In the genomic region with DNA sequence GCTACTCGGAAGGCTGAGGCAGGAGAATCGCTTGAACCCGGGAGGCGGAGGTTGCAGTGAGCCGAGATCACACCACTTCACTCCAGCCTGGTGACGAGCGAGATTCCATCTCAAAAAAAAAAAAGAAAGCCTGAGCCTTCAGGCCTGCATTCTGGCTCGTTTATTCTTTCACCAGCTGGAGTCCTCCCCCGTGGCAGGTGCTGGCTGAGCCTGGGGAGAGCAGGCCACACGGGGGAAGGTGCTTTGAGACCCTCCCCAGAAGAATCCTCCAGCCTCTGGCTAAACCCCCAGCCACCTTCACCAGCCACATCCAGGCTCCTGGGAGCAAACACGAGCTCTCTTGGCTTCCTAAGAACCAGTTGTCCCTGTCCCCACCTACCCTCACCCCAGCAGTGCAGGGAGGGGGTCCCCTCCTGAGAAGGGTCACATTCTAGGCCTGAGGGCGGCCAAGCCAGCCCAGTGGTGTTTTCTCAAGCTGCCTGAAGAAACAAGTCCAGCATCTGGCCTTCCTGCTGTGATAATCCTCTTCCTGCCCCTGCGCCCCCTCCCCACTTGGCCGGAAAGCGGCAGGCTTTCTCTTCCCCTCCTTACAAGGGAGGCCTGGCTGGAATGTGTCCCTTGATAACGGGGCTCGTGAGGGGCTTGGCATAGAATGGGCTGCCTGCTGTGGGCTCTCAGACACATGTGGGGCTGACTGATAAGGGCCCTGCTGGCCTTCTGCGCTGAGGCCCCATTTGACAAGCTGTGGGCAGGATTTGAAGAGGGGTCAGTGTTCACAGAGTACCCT, we compare ENCODE assay signal across 1 cellular context.
TF ChIP-seq lines count a peak whose summit lies in the region.

No MANE protein-coding gene starts in this region.

TF ChIP-seq in WTC11, 78 proteins besides CTCF, POLR2A, EP300 and RAD21 (continued from another document and continues in another):
- TF ChIP-seq, protein P1, sequence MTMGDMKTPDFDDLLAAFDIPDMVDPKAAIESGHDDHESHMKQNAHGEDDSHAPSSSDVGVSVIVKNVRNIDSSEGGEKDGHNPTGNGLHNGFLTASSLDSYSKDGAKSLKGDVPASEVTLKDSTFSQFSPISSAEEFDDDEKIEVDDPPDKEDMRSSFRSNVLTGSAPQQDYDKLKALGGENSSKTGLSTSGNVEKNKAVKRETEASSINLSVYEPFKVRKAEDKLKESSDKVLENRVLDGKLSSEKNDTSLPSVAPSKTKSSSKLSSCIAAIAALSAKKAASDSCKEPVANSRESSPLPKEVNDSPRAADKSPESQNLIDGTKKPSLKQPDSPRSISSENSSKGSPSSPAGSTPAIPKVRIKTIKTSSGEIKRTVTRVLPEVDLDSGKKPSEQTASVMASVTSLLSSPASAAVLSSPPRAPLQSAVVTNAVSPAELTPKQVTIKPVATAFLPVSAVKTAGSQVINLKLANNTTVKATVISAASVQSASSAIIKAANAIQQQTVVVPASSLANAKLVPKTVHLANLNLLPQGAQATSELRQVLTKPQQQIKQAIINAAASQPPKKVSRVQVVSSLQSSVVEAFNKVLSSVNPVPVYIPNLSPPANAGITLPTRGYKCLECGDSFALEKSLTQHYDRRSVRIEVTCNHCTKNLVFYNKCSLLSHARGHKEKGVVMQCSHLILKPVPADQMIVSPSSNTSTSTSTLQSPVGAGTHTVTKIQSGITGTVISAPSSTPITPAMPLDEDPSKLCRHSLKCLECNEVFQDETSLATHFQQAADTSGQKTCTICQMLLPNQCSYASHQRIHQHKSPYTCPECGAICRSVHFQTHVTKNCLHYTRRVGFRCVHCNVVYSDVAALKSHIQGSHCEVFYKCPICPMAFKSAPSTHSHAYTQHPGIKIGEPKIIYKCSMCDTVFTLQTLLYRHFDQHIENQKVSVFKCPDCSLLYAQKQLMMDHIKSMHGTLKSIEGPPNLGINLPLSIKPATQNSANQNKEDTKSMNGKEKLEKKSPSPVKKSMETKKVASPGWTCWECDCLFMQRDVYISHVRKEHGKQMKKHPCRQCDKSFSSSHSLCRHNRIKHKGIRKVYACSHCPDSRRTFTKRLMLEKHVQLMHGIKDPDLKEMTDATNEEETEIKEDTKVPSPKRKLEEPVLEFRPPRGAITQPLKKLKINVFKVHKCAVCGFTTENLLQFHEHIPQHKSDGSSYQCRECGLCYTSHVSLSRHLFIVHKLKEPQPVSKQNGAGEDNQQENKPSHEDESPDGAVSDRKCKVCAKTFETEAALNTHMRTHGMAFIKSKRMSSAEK (CRISPR knock-in tag; IDR thresholded peaks at IDR 0.05; ENCODE audit: borderline replicate concordance): no peak
- TF ChIP-seq ZBTB21 (CRISPR knock-in tag; IDR thresholded peaks at IDR 0.05; ENCODE audit: borderline replicate concordance) (no peak), SMAD3 (CRISPR knock-in tag; IDR thresholded peaks at IDR 0.05; ENCODE audit: borderline replicate concordance) (no peak), MXD4 (CRISPR knock-in tag; IDR thresholded peaks at IDR 0.05; ENCODE audit: borderline replicate concordance) (no peak), ZNF423 (CRISPR knock-in tag; IDR thresholded peaks at IDR 0.05) (peak; percentile 92), ZNF232 (CRISPR knock-in tag; IDR thresholded peaks at IDR 0.05) (no peak; the same call in 1 of the 2 replicates), GRHL2 (CRISPR knock-in tag; IDR thresholded peaks at IDR 0.05; ENCODE audit: insufficient replicate concordance, severe bottlenecking) (no peak), TEAD1 (CRISPR knock-in tag; IDR thresholded peaks at IDR 0.05) (peak; percentile 96), RELA (CRISPR knock-in tag; IDR thresholded peaks at IDR 0.05; ENCODE audit: borderline replicate concordance) (no peak), FOXK1 (CRISPR knock-in tag; IDR thresholded peaks at IDR 0.05) (peak; percentile 68; the same call in 1 of the 2 replicates), HMGA2 (CRISPR knock-in tag; IDR thresholded peaks at IDR 0.05) (no peak), ZNF263 (CRISPR knock-in tag; IDR thresholded peaks at IDR 0.05; ENCODE audit: low read depth) (no peak)
- TF ChIP-seq, protein P2, sequence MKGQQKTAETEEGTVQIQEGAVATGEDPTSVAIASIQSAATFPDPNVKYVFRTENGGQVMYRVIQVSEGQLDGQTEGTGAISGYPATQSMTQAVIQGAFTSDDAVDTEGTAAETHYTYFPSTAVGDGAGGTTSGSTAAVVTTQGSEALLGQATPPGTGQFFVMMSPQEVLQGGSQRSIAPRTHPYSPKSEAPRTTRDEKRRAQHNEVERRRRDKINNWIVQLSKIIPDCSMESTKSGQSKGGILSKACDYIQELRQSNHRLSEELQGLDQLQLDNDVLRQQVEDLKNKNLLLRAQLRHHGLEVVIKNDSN (CRISPR knock-in tag; IDR thresholded peaks at IDR 0.05): no peak
- TF ChIP-seq, protein P3, sequence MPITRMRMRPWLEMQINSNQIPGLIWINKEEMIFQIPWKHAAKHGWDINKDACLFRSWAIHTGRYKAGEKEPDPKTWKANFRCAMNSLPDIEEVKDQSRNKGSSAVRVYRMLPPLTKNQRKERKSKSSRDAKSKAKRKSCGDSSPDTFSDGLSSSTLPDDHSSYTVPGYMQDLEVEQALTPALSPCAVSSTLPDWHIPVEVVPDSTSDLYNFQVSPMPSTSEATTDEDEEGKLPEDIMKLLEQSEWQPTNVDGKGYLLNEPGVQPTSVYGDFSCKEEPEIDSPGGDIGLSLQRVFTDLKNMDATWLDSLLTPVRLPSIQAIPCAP (CRISPR knock-in tag; IDR thresholded peaks at IDR 0.05): no peak
- TF ChIP-seq, protein P4, sequence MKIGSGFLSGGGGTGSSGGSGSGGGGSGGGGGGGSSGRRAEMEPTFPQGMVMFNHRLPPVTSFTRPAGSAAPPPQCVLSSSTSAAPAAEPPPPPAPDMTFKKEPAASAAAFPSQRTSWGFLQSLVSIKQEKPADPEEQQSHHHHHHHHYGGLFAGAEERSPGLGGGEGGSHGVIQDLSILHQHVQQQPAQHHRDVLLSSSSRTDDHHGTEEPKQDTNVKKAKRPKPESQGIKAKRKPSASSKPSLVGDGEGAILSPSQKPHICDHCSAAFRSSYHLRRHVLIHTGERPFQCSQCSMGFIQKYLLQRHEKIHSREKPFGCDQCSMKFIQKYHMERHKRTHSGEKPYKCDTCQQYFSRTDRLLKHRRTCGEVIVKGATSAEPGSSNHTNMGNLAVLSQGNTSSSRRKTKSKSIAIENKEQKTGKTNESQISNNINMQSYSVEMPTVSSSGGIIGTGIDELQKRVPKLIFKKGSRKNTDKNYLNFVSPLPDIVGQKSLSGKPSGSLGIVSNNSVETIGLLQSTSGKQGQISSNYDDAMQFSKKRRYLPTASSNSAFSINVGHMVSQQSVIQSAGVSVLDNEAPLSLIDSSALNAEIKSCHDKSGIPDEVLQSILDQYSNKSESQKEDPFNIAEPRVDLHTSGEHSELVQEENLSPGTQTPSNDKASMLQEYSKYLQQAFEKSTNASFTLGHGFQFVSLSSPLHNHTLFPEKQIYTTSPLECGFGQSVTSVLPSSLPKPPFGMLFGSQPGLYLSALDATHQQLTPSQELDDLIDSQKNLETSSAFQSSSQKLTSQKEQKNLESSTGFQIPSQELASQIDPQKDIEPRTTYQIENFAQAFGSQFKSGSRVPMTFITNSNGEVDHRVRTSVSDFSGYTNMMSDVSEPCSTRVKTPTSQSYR (CRISPR knock-in tag; IDR thresholded peaks at IDR 0.05): no peak
- TF ChIP-seq, protein P5, sequence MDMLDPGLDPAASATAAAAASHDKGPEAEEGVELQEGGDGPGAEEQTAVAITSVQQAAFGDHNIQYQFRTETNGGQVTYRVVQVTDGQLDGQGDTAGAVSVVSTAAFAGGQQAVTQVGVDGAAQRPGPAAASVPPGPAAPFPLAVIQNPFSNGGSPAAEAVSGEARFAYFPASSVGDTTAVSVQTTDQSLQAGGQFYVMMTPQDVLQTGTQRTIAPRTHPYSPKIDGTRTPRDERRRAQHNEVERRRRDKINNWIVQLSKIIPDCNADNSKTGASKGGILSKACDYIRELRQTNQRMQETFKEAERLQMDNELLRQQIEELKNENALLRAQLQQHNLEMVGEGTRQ (CRISPR knock-in tag; IDR thresholded peaks at IDR 0.05): no peak
- TF ChIP-seq, protein P6, sequence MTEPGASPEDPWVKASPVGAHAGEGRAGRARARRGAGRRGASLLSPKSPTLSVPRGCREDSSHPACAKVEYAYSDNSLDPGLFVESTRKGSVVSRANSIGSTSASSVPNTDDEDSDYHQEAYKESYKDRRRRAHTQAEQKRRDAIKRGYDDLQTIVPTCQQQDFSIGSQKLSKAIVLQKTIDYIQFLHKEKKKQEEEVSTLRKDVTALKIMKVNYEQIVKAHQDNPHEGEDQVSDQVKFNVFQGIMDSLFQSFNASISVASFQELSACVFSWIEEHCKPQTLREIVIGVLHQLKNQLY (CRISPR knock-in tag; IDR thresholded peaks at IDR 0.05): no peak
- TF ChIP-seq, protein P7, sequence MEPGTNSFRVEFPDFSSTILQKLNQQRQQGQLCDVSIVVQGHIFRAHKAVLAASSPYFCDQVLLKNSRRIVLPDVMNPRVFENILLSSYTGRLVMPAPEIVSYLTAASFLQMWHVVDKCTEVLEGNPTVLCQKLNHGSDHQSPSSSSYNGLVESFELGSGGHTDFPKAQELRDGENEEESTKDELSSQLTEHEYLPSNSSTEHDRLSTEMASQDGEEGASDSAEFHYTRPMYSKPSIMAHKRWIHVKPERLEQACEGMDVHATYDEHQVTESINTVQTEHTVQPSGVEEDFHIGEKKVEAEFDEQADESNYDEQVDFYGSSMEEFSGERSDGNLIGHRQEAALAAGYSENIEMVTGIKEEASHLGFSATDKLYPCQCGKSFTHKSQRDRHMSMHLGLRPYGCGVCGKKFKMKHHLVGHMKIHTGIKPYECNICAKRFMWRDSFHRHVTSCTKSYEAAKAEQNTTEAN (CRISPR knock-in tag; IDR thresholded peaks at IDR 0.05): 0 out of 2 replicates have a peak, but pooled peaks have one; percentile 43
- TF ChIP-seq, protein P8, sequence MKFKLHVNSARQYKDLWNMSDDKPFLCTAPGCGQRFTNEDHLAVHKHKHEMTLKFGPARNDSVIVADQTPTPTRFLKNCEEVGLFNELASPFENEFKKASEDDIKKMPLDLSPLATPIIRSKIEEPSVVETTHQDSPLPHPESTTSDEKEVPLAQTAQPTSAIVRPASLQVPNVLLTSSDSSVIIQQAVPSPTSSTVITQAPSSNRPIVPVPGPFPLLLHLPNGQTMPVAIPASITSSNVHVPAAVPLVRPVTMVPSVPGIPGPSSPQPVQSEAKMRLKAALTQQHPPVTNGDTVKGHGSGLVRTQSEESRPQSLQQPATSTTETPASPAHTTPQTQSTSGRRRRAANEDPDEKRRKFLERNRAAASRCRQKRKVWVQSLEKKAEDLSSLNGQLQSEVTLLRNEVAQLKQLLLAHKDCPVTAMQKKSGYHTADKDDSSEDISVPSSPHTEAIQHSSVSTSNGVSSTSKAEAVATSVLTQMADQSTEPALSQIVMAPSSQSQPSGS (CRISPR knock-in tag; IDR thresholded peaks at IDR 0.05; ENCODE audit: borderline replicate concordance, low read depth): no peak
- TF ChIP-seq, protein P9, sequence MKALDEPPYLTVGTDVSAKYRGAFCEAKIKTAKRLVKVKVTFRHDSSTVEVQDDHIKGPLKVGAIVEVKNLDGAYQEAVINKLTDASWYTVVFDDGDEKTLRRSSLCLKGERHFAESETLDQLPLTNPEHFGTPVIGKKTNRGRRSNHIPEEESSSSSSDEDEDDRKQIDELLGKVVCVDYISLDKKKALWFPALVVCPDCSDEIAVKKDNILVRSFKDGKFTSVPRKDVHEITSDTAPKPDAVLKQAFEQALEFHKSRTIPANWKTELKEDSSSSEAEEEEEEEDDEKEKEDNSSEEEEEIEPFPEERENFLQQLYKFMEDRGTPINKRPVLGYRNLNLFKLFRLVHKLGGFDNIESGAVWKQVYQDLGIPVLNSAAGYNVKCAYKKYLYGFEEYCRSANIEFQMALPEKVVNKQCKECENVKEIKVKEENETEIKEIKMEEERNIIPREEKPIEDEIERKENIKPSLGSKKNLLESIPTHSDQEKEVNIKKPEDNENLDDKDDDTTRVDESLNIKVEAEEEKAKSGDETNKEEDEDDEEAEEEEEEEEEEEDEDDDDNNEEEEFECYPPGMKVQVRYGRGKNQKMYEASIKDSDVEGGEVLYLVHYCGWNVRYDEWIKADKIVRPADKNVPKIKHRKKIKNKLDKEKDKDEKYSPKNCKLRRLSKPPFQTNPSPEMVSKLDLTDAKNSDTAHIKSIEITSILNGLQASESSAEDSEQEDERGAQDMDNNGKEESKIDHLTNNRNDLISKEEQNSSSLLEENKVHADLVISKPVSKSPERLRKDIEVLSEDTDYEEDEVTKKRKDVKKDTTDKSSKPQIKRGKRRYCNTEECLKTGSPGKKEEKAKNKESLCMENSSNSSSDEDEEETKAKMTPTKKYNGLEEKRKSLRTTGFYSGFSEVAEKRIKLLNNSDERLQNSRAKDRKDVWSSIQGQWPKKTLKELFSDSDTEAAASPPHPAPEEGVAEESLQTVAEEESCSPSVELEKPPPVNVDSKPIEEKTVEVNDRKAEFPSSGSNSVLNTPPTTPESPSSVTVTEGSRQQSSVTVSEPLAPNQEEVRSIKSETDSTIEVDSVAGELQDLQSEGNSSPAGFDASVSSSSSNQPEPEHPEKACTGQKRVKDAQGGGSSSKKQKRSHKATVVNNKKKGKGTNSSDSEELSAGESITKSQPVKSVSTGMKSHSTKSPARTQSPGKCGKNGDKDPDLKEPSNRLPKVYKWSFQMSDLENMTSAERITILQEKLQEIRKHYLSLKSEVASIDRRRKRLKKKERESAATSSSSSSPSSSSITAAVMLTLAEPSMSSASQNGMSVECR (CRISPR knock-in tag; IDR thresholded peaks at IDR 0.05; ENCODE audit: borderline replicate concordance): no peak
- TF ChIP-seq, protein P10, sequence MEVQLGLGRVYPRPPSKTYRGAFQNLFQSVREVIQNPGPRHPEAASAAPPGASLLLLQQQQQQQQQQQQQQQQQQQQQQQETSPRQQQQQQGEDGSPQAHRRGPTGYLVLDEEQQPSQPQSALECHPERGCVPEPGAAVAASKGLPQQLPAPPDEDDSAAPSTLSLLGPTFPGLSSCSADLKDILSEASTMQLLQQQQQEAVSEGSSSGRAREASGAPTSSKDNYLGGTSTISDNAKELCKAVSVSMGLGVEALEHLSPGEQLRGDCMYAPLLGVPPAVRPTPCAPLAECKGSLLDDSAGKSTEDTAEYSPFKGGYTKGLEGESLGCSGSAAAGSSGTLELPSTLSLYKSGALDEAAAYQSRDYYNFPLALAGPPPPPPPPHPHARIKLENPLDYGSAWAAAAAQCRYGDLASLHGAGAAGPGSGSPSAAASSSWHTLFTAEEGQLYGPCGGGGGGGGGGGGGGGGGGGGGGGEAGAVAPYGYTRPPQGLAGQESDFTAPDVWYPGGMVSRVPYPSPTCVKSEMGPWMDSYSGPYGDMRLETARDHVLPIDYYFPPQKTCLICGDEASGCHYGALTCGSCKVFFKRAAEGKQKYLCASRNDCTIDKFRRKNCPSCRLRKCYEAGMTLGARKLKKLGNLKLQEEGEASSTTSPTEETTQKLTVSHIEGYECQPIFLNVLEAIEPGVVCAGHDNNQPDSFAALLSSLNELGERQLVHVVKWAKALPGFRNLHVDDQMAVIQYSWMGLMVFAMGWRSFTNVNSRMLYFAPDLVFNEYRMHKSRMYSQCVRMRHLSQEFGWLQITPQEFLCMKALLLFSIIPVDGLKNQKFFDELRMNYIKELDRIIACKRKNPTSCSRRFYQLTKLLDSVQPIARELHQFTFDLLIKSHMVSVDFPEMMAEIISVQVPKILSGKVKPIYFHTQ (CRISPR knock-in tag; IDR thresholded peaks at IDR 0.05): no peak
- TF ChIP-seq, protein P11, sequence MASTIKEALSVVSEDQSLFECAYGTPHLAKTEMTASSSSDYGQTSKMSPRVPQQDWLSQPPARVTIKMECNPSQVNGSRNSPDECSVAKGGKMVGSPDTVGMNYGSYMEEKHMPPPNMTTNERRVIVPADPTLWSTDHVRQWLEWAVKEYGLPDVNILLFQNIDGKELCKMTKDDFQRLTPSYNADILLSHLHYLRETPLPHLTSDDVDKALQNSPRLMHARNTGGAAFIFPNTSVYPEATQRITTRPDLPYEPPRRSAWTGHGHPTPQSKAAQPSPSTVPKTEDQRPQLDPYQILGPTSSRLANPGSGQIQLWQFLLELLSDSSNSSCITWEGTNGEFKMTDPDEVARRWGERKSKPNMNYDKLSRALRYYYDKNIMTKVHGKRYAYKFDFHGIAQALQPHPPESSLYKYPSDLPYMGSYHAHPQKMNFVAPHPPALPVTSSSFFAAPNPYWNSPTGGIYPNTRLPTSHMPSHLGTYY (CRISPR knock-in tag; IDR thresholded peaks at IDR 0.05): no peak
- TF ChIP-seq, protein P12, sequence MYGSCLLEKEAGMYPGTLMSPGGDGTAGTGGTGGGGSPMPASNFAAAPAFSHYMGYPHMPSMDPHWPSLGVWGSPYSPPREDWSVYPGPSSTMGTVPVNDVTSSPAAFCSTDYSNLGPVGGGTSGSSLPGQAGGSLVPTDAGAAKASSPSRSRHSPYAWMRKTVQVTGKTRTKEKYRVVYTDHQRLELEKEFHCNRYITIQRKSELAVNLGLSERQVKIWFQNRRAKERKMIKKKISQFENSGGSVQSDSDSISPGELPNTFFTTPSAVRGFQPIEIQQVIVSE (CRISPR knock-in tag; IDR thresholded peaks at IDR 0.05; ENCODE audit: borderline replicate concordance): no peak
